ENCODE assay signal across 17 cellular contexts in the genomic region with DNA sequence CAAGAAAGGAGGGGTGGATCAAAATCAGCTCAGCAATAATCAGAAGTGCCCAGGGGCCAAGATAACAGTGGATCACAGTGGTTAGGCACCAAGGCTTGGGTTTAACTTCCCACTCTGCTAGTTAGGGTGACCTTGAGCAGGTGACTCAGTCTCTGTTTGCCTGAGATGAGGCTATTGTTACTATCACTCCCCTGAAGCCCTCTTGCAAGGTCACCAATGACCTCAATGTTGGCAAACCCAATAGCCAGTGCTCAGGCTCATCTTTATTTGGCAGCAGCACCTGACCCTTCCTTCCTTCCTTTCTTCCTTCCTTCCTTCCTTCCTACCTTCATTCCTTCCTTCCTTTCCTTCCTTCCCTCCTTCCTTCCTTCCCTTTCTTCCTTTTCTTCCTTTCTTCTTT.
A peak's percentile ranks its signal among the peaks of the same experiment; 100 is the strongest.
DNase-seq lines count a peak whose midpoint lies in the region; ATAC-seq, FAIRE-seq and TF ChIP-seq lines count a peak whose summit lies in the region.
"Had no signal": no experiment of that assay in that cellular context is flagged by ENCODE, and none has a peak within 500 bp of the region (broad histone marks: within the 10 kb centered on the region; RNA-seq: fewer than 3 reads in every experiment).

No MANE protein-coding gene starts in this region.

- CTCF ChIA-PET in MCF 10A (lab: Yijun Ruan, JAX) = interaction anchor here (0.7 kb wide), 1 partner anchor 134 kb away, joined by 5 read pairs; no protein-coding TSS in a partner anchor
- CTCF ChIA-PET in mammary epithelial cell (lab: Charles Lee; ENCODE audit: low non-redundant PET) = no interaction called here
- CTCF ChIA-PET in K562 (lab: Yijun Ruan, JAX; ENCODE audit: low intra/inter-chr PET ratio) = no interaction called here

- H3K79me2 ChIP-seq in mammary epithelial cell (ENCODE audit: insufficient read depth, low read length) (no peaks in the 10 kb centered on the region), K562 (ENCODE audit: control insufficient read depth, insufficient read depth, low read length) (no peaks in the 10 kb centered on the region)

- H2BK15ac ChIP-seq in neuronal stem cell (ENCODE audit: low read length) = no peak overlapping the region

- peak overlapping the region; percentile 4 for H3K27ac Mint-ChIP-seq in MCF 10A (ENCODE audit: low read depth, unreplicated experiment)
- H3K27ac Mint-ChIP-seq in activated naive CD4-positive, alpha-beta T cell treated with anti-CD3 and anti-CD28 coated beads, Interleukin-2, amount 50 U/mL, for 72 hours = peak overlapping the region in 1 of 2 donors; percentile 58
- H3K27ac Mint-ChIP-seq: activated naive CD8-positive, alpha-beta T cell treated with anti-CD3 and anti-CD28 coated beads for 36 hours; natural killer cell treated with Interleukin-12 subunit alpha and Interleukin-12 subunit beta and Interleukin-15 and Interleukin-18, amount 100 ng/mL, for 72 hours; stimulated activated naive CD8-positive, alpha-beta T cell treated with anti-CD3 and anti-CD28 coated beads, Interleukin-15, Interleukin-2, amounts not matched to agents 100 ng/mL and 50 ng/mL, for 24 hours had no signal

- H3K36me3 ChIP-seq in mammary epithelial cell (ENCODE audit: insufficient read depth, low read length) (peaks cover 24% of the 10 kb centered on the region), K562 (ENCODE audit: control insufficient read depth, insufficient read depth, low read length) (no peaks in the 10 kb centered on the region), neuronal stem cell (replicated peaks in 1 of 2; ENCODE audit: control insufficient read depth in 2 of 2, insufficient read depth in 2 of 2, low read length in 2 of 2) (peaks cover 4 to 11% of the 10 kb centered on the region in 2 donors)

- no peak overlapping the region for H2AFZ ChIP-seq in mammary epithelial cell (ENCODE audit: low read depth, low read length)
- H2AFZ ChIP-seq in K562 (ENCODE audit: low read depth, low read length) = no peak overlapping the region
- no peak overlapping the region for H2AFZ ChIP-seq in neuronal stem cell (ENCODE audit: low read length)

- no peak for TF ChIP-seq POLR2A in K562 (conservative IDR thresholded peaks at IDR 0.05)

- POLR2A ChIA-PET in MCF 10A (lab: Yijun Ruan, JAX) (no interaction called here), K562 (lab: Yijun Ruan, JAX) (no interaction called here)

- dilution Hi-C loops in mammary epithelial cell (cut with HindIII; ENCODE audit: low sequenced_read_pairs) = no loop called here

- no peak overlapping the region for H3K4ac ChIP-seq in neuronal stem cell (ENCODE audit: low read length)

- no peaks in the 10 kb centered on the region for H3K9me3 Mint-ChIP-seq in MCF 10A (ENCODE audit: unreplicated experiment)
- no peaks in the 10 kb centered on the region for H3K9me3 Mint-ChIP-seq in activated naive CD4-positive, alpha-beta T cell treated with anti-CD3 and anti-CD28 coated beads, Interleukin-2, amount 50 U/mL, for 72 hours
- H3K9me3 Mint-ChIP-seq: activated naive CD8-positive, alpha-beta T cell treated with anti-CD3 and anti-CD28 coated beads for 36 hours; natural killer cell treated with Interleukin-12 subunit alpha and Interleukin-12 subunit beta and Interleukin-15 and Interleukin-18, amount 100 ng/mL, for 72 hours; stimulated activated naive CD8-positive, alpha-beta T cell treated with anti-CD3 and anti-CD28 coated beads, Interleukin-15, Interleukin-2, amounts not matched to agents 100 ng/mL and 50 ng/mL, for 24 hours had no signal

- BruUV-seq in MCF 10A (replicated peaks; lab: Mats Ljungman, UMichigan) (no TSS peak), mammary epithelial cell (replicated peaks; lab: Mats Ljungman, UMichigan) (no TSS peak), K562 (replicated peaks; lab: Mats Ljungman, UMichigan) (no TSS peak)

- H3K27me3 ChIP-seq in mammary epithelial cell (ENCODE audit: insufficient read depth, low read length) (no peaks in the 10 kb centered on the region), K562 (ENCODE audit: control insufficient read depth in 2 of 2, insufficient read depth in 2 of 2, low read length in 2 of 2) (peaks cover 0 to 16% of the 10 kb centered on the region in 2 experiments; a peak in 3 of 5 replicates), neuronal stem cell (ENCODE audit: control insufficient read depth in 3 of 3, insufficient read depth in 3 of 3, low read depth in 1 of 3, low read length in 3 of 3) (no peaks in the 10 kb centered on the region)

- no peak overlapping the region for H3K4me3 ChIP-seq in mammary epithelial cell (replicated peaks in 1 of 3; ENCODE audit: insufficient read depth in 1 of 3, low read depth in 2 of 3, low read length in 3 of 3)
- H3K4me3 ChIP-seq in K562 = no peak overlapping the region
- no peak overlapping the region for H3K4me3 ChIP-seq in neuronal stem cell (ENCODE audit: low read length in 2 of 2)

- no peak overlapping the region for H2AK5ac ChIP-seq in neuronal stem cell (ENCODE audit: low read depth, low read length)

- H2BK12ac ChIP-seq in neuronal stem cell (ENCODE audit: low read length) = no peak overlapping the region

- H3K4me2 ChIP-seq in mammary epithelial cell (ENCODE audit: insufficient read depth, low read depth, low read length) (no peak overlapping the region), K562 (ENCODE audit: insufficient read depth, low read length) (no peak overlapping the region), neuronal stem cell (ENCODE audit: insufficient read depth, low read length, poor library complexity, severe bottlenecking) (no peak overlapping the region)

- peaks cover under 1% of the 10 kb centered on the region for H3K27me3 Mint-ChIP-seq in MCF 10A (ENCODE audit: insufficient read depth, unreplicated experiment)
- H3K27me3 Mint-ChIP-seq: activated naive CD8-positive, alpha-beta T cell treated with anti-CD3 and anti-CD28 coated beads for 36 hours; stimulated activated naive CD8-positive, alpha-beta T cell treated with anti-CD3 and anti-CD28 coated beads, Interleukin-15, Interleukin-2, amounts not matched to agents 100 ng/mL and 50 ng/mL, for 24 hours had no signal

- no peak overlapping the region for H4K91ac ChIP-seq in neuronal stem cell (ENCODE audit: low read depth, low read length, poor library complexity)

- TF ChIP-seq CTCF in MCF 10A (IDR thresholded peaks at IDR 0.05; ENCODE audit: unreplicated experiment) (no peak), mammary epithelial cell (conservative IDR thresholded peaks at IDR 0.05 in 1 of 2, IDR thresholded peaks at IDR 0.05 in 1 of 2; ENCODE audit: extremely low read depth in 1 of 2, insufficient read depth in 1 of 2, low read depth in 1 of 2, low read length in 2 of 2) (no peak), K562 (IDR thresholded peaks at IDR 0.05 in 2 of 3, conservative IDR thresholded peaks at IDR 0.05 in 1 of 3; ENCODE audit: insufficient read depth in 2 of 3, low read depth in 1 of 3, low read length in 3 of 3) (no peak)

- H3K9me3 ChIP-seq in mammary epithelial cell (replicated peaks; ENCODE audit: insufficient read depth, low read length) (no peaks in the 10 kb centered on the region), K562 (replicated peaks; ENCODE audit: control insufficient read depth, insufficient read depth, low read depth, low read length) (no peaks in the 10 kb centered on the region), neuronal stem cell (replicated peaks in 1 of 2; ENCODE audit: control insufficient read depth in 2 of 2, insufficient read depth in 1 of 2, low read depth in 1 of 2, low read length in 2 of 2) (no peaks in the 10 kb centered on the region)

- H3K4me1 ChIP-seq in mammary epithelial cell (ENCODE audit: insufficient read depth, low read length) (peaks cover 20% of the 10 kb centered on the region), K562 (replicated peaks in 1 of 2; ENCODE audit: control insufficient read depth in 2 of 2, insufficient read depth in 2 of 2, low read length in 2 of 2) (no peaks in the 10 kb centered on the region), neuronal stem cell (ENCODE audit: control insufficient read depth in 2 of 2, insufficient read depth in 1 of 2, low read depth in 1 of 2, low read length in 2 of 2) (peaks cover 8% of the 10 kb centered on the region in 2 donors)

- DNase-seq in MCF 10A (ENCODE audit: unreplicated experiment) (no peak), mammary epithelial cell (no peak), K562 (ENCODE audit: extremely low read depth in 1 of 4, low spot score in 3 of 4) (no peak), neuronal stem cell (ENCODE audit: low spot score) (no peak), epidermal melanocyte (ENCODE audit: insufficient read length, low spot score) (no peak), NK-92 (lab: John Stamatoyannopoulos, UW; ENCODE audit: unreplicated experiment) (no peak)
- no peak for DNase-seq in activated naive CD4-positive, alpha-beta T cell treated with anti-CD3 and anti-CD28 coated beads, Interleukin-2, amount 50 U/mL, for 72 hours (ENCODE audit: low spot score in 2 of 2)
- DNase-seq: activated CD4-positive, CD25-positive, alpha-beta regulatory T cell treated with anti-CD3 and anti-CD28 coated beads, Interleukin-2, amount 50 U/mL, for 72 hours; activated naive CD8-positive, alpha-beta T cell treated with anti-CD3 and anti-CD28 coated beads for 36 hours; DMS 273 treated with DMSO at 0.1 percent for 48 hours; hypothalamus; NCI-H526 treated with DMSO at 0.1 percent for 48 hours; RPMI8226; T-helper 2 cell had no signal

- no peak for FAIRE-seq in K562 (lab: Jason Lieb, UNC)

- no peaks in the 10 kb centered on the region for H3K9me1 ChIP-seq in K562 (ENCODE audit: control insufficient read depth, insufficient read depth, low read length)

- in situ Hi-C loops in mammary epithelial cell (cut with MboI; ENCODE audit: low sequenced_read_pairs in 2 of 2) (loop anchor here in 1 of 2 donors (5.0 kb wide), 1 partner anchor 35 kb away; no protein-coding TSS in a partner anchor), K562 (cut with MboI) (no loop called here)

- ATAC-seq in K562 = no peak
- no peak for ATAC-seq in HG02852 (IDR thresholded peaks at IDR 0.05; ENCODE audit: unreplicated experiment)
- no peak for ATAC-seq in activated naive CD4-positive, alpha-beta T cell treated with anti-CD3 and anti-CD28 coated beads, Interleukin-2, amount 50 U/mL, for 72 hours

- H4K20me1 ChIP-seq in mammary epithelial cell (ENCODE audit: insufficient read depth, low read length) (no peaks in the 10 kb centered on the region), K562 (replicated peaks; ENCODE audit: control insufficient read depth, insufficient read depth, low read length) (no peaks in the 10 kb centered on the region)

- peak overlapping the region; percentile 42 for H2BK5ac ChIP-seq in neuronal stem cell (ENCODE audit: low read length)

- no peak overlapping the region for H2BK120ac ChIP-seq in neuronal stem cell (ENCODE audit: low read depth, low read length)

- H3K18ac ChIP-seq in neuronal stem cell (ENCODE audit: low read length) = no peak overlapping the region

- H3K27ac ChIP-seq in mammary epithelial cell (ENCODE audit: insufficient read depth, low read depth, low read length) (no peak overlapping the region), K562 (ENCODE audit: extremely low read depth, low read depth, low read length) (no peak overlapping the region), neuronal stem cell (replicated peaks; ENCODE audit: low read length) (no peak overlapping the region)

- no peak overlapping the region for H3K23ac ChIP-seq in neuronal stem cell (ENCODE audit: low read depth, low read length, poor library complexity)

- TF ChIP-seq RAD21 in K562 (CRISPR knock-in tag; conservative IDR thresholded peaks at IDR 0.05 in 1 of 2, IDR thresholded peaks at IDR 0.05 in 1 of 2) = no peak

- H3K79me1 ChIP-seq in neuronal stem cell (ENCODE audit: low read depth, low read length) = no peaks in the 10 kb centered on the region

- no peaks in the 10 kb centered on the region for H3K36me3 Mint-ChIP-seq in MCF 10A (ENCODE audit: insufficient read depth, unreplicated experiment)
- H3K36me3 Mint-ChIP-seq in activated naive CD4-positive, alpha-beta T cell treated with anti-CD3 and anti-CD28 coated beads, Interleukin-2, amount 50 U/mL, for 72 hours = no peaks in the 10 kb centered on the region
- H3K36me3 Mint-ChIP-seq: activated naive CD8-positive, alpha-beta T cell treated with anti-CD3 and anti-CD28 coated beads for 36 hours; natural killer cell treated with Interleukin-12 subunit alpha and Interleukin-12 subunit beta and Interleukin-15 and Interleukin-18, amount 100 ng/mL, for 72 hours had no signal

- intact Hi-C loops in MCF 10A (cut with micrococcal nuclease) = no loop called here
- intact Hi-C loops in mammary epithelial cell (cut with micrococcal nuclease) = no loop called here
- intact Hi-C loops in K562 (cut with micrococcal nuclease) = no loop called here

- H3K14ac ChIP-seq in neuronal stem cell (ENCODE audit: low read length) = no peak overlapping the region

- peaks cover 17% of the 10 kb centered on the region for H3K4me1 Mint-ChIP-seq in MCF 10A (ENCODE audit: insufficient read depth, unreplicated experiment)
- H3K4me1 Mint-ChIP-seq: activated naive CD8-positive, alpha-beta T cell treated with anti-CD3 and anti-CD28 coated beads for 36 hours had no signal

- H3K4me3 Mint-ChIP-seq in MCF 10A (ENCODE audit: unreplicated experiment) = no peak overlapping the region
- H3K4me3 Mint-ChIP-seq: activated naive CD8-positive, alpha-beta T cell treated with anti-CD3 and anti-CD28 coated beads for 36 hours; natural killer cell treated with Interleukin-12 subunit alpha and Interleukin-12 subunit beta and Interleukin-15 and Interleukin-18, amount 100 ng/mL, for 72 hours; stimulated activated naive CD8-positive, alpha-beta T cell treated with anti-CD3 and anti-CD28 coated beads, Interleukin-15, Interleukin-2, amounts not matched to agents 100 ng/mL and 50 ng/mL, for 24 hours had no signal

- H3K9ac ChIP-seq in mammary epithelial cell (ENCODE audit: insufficient read depth, low read length) (no peak overlapping the region), K562 (ENCODE audit: insufficient read depth in 1 of 2, low read depth in 2 of 2, low read length in 2 of 2) (no peak overlapping the region), neuronal stem cell (ENCODE audit: low read depth, low read length, poor library complexity) (no peak overlapping the region)

- H4K8ac ChIP-seq in neuronal stem cell (ENCODE audit: low read depth, low read length) = no peak overlapping the region

- no peak for TF ChIP-seq EP300 in K562 (IDR thresholded peaks at IDR 0.05; ENCODE audit: low read length)
